ENCODE assay signal across 8 cellular contexts in genomic region chr1:148371551-148371994, GRCh38.
DNase-seq lines count a peak whose midpoint lies in the region; ATAC-seq and TF ChIP-seq lines count a peak whose summit lies in the region.
"Not testable (repeated sequence)": the region's sequence is repeated elsewhere in the genome, so short reads cannot be mapped to it uniquely, and the experiment has no call there.

No MANE protein-coding gene starts in this region.

- H3K4me1 Mint-ChIP-seq in CD4-positive, CD25-positive, alpha-beta regulatory T cell: peaks cover 15 to 52% (median 33%) of the 10 kb centered on the region in 4 donors
- H3K4me1 Mint-ChIP-seq in H9: peaks cover 6 to 13% of the 10 kb centered on the region in 2 experiments
- peaks cover 34% of the 10 kb centered on the region for H3K4me1 Mint-ChIP-seq in T-helper 2 cell treated with Interferon-gamma antibody and Interleukin-4, amounts not matched to agents 5 μg/mL and 100 μg/mL, for 36 hours (ENCODE audit: low read depth)
- H3K4me1 Mint-ChIP-seq in activated naive CD4-positive, alpha-beta T cell treated with anti-CD3 and anti-CD28 coated beads, Interleukin-2, amount 50 U/mL, for 24 hours: peaks cover 61% of the 10 kb centered on the region

- not testable (repeated sequence) for H3K23ac ChIP-seq in H9 (ENCODE audit: insufficient read length, low read depth, low read length)

- H4K20me1 ChIP-seq in H9 (ENCODE audit: control insufficient read depth, insufficient read depth, insufficient read length): not testable (repeated sequence)

- not testable (repeated sequence) for H3K9ac ChIP-seq in H9 (ENCODE audit: extremely low read depth, insufficient read length, low read length)

- not testable (repeated sequence) for H3K14ac ChIP-seq in H9 (ENCODE audit: insufficient read depth, low read length)

- not testable (repeated sequence) for H3K23me2 ChIP-seq in H9 (ENCODE audit: insufficient read length, low read depth, low read length, poor library complexity, severe bottlenecking)

- H2BK20ac ChIP-seq in H9 (ENCODE audit: low read depth, low read length, poor library complexity, severe bottlenecking): not testable (repeated sequence)

- H2BK120ac ChIP-seq in H9 (ENCODE audit: low read depth, low read length, poor library complexity, severe bottlenecking): not testable (repeated sequence)

- not testable (repeated sequence) for H3K9me3 ChIP-seq in CD4-positive, CD25-positive, alpha-beta regulatory T cell (ENCODE audit: control insufficient read depth in 2 of 2, low read length in 2 of 2); H9 (ENCODE audit: control insufficient read depth, low read depth, low read length); mucosa of descending colon

- H3K4me3 ChIP-seq in CD4-positive, CD25-positive, alpha-beta regulatory T cell (ENCODE audit: low read depth, low read length): peak overlapping the region; percentile 43
- H3K4me3 ChIP-seq in fibroblast of mammary gland (ENCODE audit: control insufficient read depth, low read depth, low read length); mucosa of descending colon: not testable (repeated sequence)

- not testable (repeated sequence) for H3K4ac ChIP-seq in H9 (ENCODE audit: low read depth, low read length)

- not testable (repeated sequence) for H3K9me3 Mint-ChIP-seq in CD4-positive, CD25-positive, alpha-beta regulatory T cell; H9; T-helper 2 cell treated with Interferon-gamma antibody and Interleukin-4, amounts not matched to agents 5 μg/mL and 100 μg/mL, for 36 hours; activated naive CD4-positive, alpha-beta T cell treated with anti-CD3 and anti-CD28 coated beads, Interleukin-2, amount 50 U/mL, for 24 hours

- not testable (repeated sequence) for H2AFZ ChIP-seq in H9 (ENCODE audit: low read length)

- H3K56ac ChIP-seq in H9 (ENCODE audit: insufficient read length, low read depth, low read length): not testable (repeated sequence)

- no CpG with 5 or more reads among the region's 4 CpGs for WGBS in H9 (ENCODE audit: extremely low coverage, insufficient read length, low lambda C conversion rate)

- H3K79me2 ChIP-seq in H9 (ENCODE audit: insufficient read depth, low read length): not testable (repeated sequence)

- intact Hi-C loops in mucosa of descending colon (cut with DNase I, micrococcal nuclease): not testable (repeated sequence)

- not testable (repeated sequence) for H4K5ac ChIP-seq in H9 (ENCODE audit: insufficient read length, low read depth, low read length)

- peak; percentile 84 for TF ChIP-seq CTCF in H9 (conservative IDR thresholded peaks at IDR 0.05)
- TF ChIP-seq CTCF in fibroblast of mammary gland (conservative IDR thresholded peaks at IDR 0.05; ENCODE audit: control insufficient read depth, insufficient read depth, low read depth, low read length): peak; percentile 64
- peak; percentile 25 for TF ChIP-seq CTCF in mucosa of descending colon (IDR thresholded peaks at IDR 0.05)

- H4K8ac ChIP-seq in H9 (replicated peaks; ENCODE audit: insufficient read length, low read depth, low read length): not testable (repeated sequence)

- not testable (repeated sequence) for H2BK5ac ChIP-seq in H9 (ENCODE audit: insufficient read length, low read length)

- H3K4me1 ChIP-seq in CD4-positive, CD25-positive, alpha-beta regulatory T cell (ENCODE audit: control insufficient read depth, insufficient read depth, low read length, poor library complexity, severe bottlenecking): peaks cover 33% of the 10 kb centered on the region
- H3K4me1 ChIP-seq in H9 (ENCODE audit: insufficient read depth, low read length); mucosa of descending colon (ENCODE audit: low read depth): not testable (repeated sequence)

- not testable (repeated sequence) for H3K27me3 ChIP-seq in CD4-positive, CD25-positive, alpha-beta regulatory T cell (ENCODE audit: control insufficient read depth, insufficient read depth, low read length); H9 (ENCODE audit: insufficient read depth, low read length)

- H2BK15ac ChIP-seq in H9 (ENCODE audit: low read depth, low read length): not testable (repeated sequence)

- H3K27ac ChIP-seq in CD4-positive, CD25-positive, alpha-beta regulatory T cell (ENCODE audit: insufficient read depth, low read length, poor library complexity, severe bottlenecking): peak overlapping the region; percentile 74
- not testable (repeated sequence) for H3K27ac ChIP-seq in H9 (ENCODE audit: insufficient read length, low read depth, low read length)

- not testable (repeated sequence) for H3K18ac ChIP-seq in H9 (ENCODE audit: insufficient read length, low read depth, low read length)

- peaks cover 23% of the 10 kb centered on the region for H3K27me3 Mint-ChIP-seq in CD4-positive, CD25-positive, alpha-beta regulatory T cell
- H3K27me3 Mint-ChIP-seq in H9 (ENCODE audit: low read depth); T-helper 2 cell treated with Interferon-gamma antibody and Interleukin-4, amounts not matched to agents 5 μg/mL and 100 μg/mL, for 36 hours (ENCODE audit: low read depth); activated naive CD4-positive, alpha-beta T cell treated with anti-CD3 and anti-CD28 coated beads, Interleukin-2, amount 50 U/mL, for 24 hours: not testable (repeated sequence)

- H3K36me3 Mint-ChIP-seq in CD4-positive, CD25-positive, alpha-beta regulatory T cell; H9 (ENCODE audit: insufficient read depth in 1 of 3, low read depth in 3 of 3); T-helper 2 cell treated with Interferon-gamma antibody and Interleukin-4, amounts not matched to agents 5 μg/mL and 100 μg/mL, for 36 hours (ENCODE audit: low read depth); activated naive CD4-positive, alpha-beta T cell treated with anti-CD3 and anti-CD28 coated beads, Interleukin-2, amount 50 U/mL, for 24 hours: not testable (repeated sequence)

- not testable (repeated sequence) for H3K79me1 ChIP-seq in H9 (ENCODE audit: insufficient read depth, low read depth, low read length, poor library complexity, severe bottlenecking)

- not testable (repeated sequence) for H3T11ph ChIP-seq in H9 (ENCODE audit: low read length)

- not testable (repeated sequence) for H4K91ac ChIP-seq in H9 (ENCODE audit: insufficient read length, low read depth, low read length)

- H3K4me2 ChIP-seq in H9 (ENCODE audit: insufficient read depth, insufficient read length, low read length): not testable (repeated sequence)

- H3K36me3 ChIP-seq in CD4-positive, CD25-positive, alpha-beta regulatory T cell (ENCODE audit: control insufficient read depth, insufficient read depth, low read length); mucosa of descending colon (ENCODE audit: low read depth): not testable (repeated sequence)

- H3K27ac Mint-ChIP-seq in CD4-positive, CD25-positive, alpha-beta regulatory T cell: peak overlapping the region; percentile 83 to 98 (median 94)
- not testable (repeated sequence) for H3K27ac Mint-ChIP-seq in H9
- H3K27ac Mint-ChIP-seq in T-helper 2 cell treated with Interferon-gamma antibody and Interleukin-4, amounts not matched to agents 5 μg/mL and 100 μg/mL, for 36 hours: peak overlapping the region; percentile 97
- H3K27ac Mint-ChIP-seq in activated naive CD4-positive, alpha-beta T cell treated with anti-CD3 and anti-CD28 coated beads, Interleukin-2, amount 50 U/mL, for 24 hours: peak overlapping the region; percentile 100

- ATAC-seq in CD4-positive, CD25-positive, alpha-beta regulatory T cell (ENCODE audit: low read depth in 2 of 2): peak; percentile 81 to 86
- ATAC-seq in mucosa of descending colon: peak; percentile 93

- not testable (repeated sequence) for H2AK5ac ChIP-seq in H9 (ENCODE audit: insufficient read length, low read length)

- H2BK12ac ChIP-seq in H9 (ENCODE audit: insufficient read length, low read depth, low read length): not testable (repeated sequence)

- peak; percentile 54 to 86 (median 75) for DNase-seq in CD4-positive, CD25-positive, alpha-beta regulatory T cell
- DNase-seq in H9: peak; percentile 75
- DNase-seq in NCI-H2081 treated with DMSO at 0.1 percent for 48 hours (lab: John Stamatoyannopoulos, UW): peak; percentile 20
- peak; percentile 75 for DNase-seq in T-helper 2 cell treated with Interferon-gamma antibody and Interleukin-4, amounts not matched to agents 5 μg/mL and 100 μg/mL, for 36 hours (ENCODE audit: low spot score)
- DNase-seq in fibroblast of mammary gland (ENCODE audit: low read depth): peak; percentile 78
- peak in 2 of 3 donors; percentile 60 to 91 for DNase-seq in mucosa of descending colon
- peak; percentile 59 for DNase-seq in stimulated activated CD8-positive, alpha-beta memory T cell treated with anti-CD3 and anti-CD28 coated beads, Interleukin-12 subunit alpha, Interleukin-12 subunit beta, amount 100 ng/mL, for 1 hour (ENCODE audit: low read depth)

- peak overlapping the region; percentile 21 to 84 (median 52) for H3K4me3 Mint-ChIP-seq in CD4-positive, CD25-positive, alpha-beta regulatory T cell
- H3K4me3 Mint-ChIP-seq in H9: not testable (repeated sequence)
- peak overlapping the region; percentile 81 for H3K4me3 Mint-ChIP-seq in T-helper 2 cell treated with Interferon-gamma antibody and Interleukin-4, amounts not matched to agents 5 μg/mL and 100 μg/mL, for 36 hours
- peak overlapping the region; percentile 54 for H3K4me3 Mint-ChIP-seq in activated naive CD4-positive, alpha-beta T cell treated with anti-CD3 and anti-CD28 coated beads, Interleukin-2, amount 50 U/mL, for 24 hours

Comparison
In these comparisons a context has a peak if more than half of its experiments do, and no peak if none do; other contexts are left out.
1. DNase-seq: peak in every context shown above with its lines; median percentile 78 in fibroblast of mammary gland; 76 in mucosa of descending colon; 75 in CD4-positive, CD25-positive, alpha-beta regulatory T cell; 75 in H9; 75 in T-helper 2 cell treated with Interferon-gamma antibody and Interleukin-4, amounts not matched to agents 5 μg/mL and 100 μg/mL, for 36 hours; 59 in stimulated activated CD8-positive, alpha-beta memory T cell treated with anti-CD3 and anti-CD28 coated beads, Interleukin-12 subunit alpha, Interleukin-12 subunit beta, amount 100 ng/mL, for 1 hour; 20 in NCI-H2081 treated with DMSO at 0.1 percent for 48 hours.
2. CTCF ChIP-seq: peak in every context shown above with its lines; median percentile 84 in H9; 64 in fibroblast of mammary gland; 25 in mucosa of descending colon.